20 cellular contexts compared by ENCODE assay signal in the genomic region with DNA sequence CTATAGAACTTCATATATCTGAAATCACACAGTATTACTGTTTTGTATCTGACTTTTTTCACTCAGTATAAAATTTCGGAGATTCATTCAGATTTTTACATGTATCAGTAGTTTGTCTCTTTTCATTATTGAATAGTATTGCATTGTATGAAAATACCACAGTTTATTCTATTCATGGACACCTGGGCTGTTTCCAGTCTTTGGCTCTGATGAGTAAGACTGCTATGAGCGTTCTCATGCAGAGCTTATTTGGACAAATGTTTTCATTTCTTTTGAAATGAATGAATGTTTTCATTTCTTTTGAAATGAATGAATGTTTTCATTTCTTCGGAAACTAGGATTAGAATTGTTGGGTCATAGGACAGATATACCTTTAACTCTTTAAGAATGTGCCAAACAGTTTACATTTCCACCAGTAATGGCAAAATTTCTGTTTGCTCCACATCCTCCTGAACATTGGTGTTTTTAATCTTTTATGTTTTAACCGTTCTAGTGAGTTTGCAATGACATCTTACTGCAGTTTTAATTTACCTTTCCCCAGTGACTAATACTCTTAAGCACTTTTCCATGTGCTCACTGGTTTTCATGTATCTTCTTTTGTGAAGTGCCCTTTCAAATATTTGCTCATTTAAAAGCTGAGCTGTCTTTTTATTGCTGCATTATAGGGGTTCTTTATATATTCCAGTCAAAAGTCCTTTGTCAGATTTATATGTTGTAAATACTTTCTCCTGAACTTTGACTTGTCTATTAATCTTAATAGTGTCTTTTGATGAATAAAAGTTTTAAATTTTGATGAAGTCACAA.
"Had no signal": no experiment of that assay in that cellular context is flagged by ENCODE, and none has a peak within 500 bp of the region (broad histone marks: within the 10 kb centered on the region; RNA-seq: fewer than 3 reads in every experiment).

No MANE protein-coding gene starts in this region.

- H3K27ac Mint-ChIP-seq: activated CD4-positive, alpha-beta T cell treated with anti-CD3 and anti-CD28 coated beads, Interleukin-2, amount 10 ng/mL, durations not matched to agents 7 days and 5 days; activated CD8-positive, alpha-beta memory T cell treated with anti-CD3 and anti-CD28 coated beads, Interleukin-2, amount 10 ng/mL, durations not matched to agents 7 days and 5 days; activated CD8-positive, alpha-beta T cell treated with anti-CD3 and anti-CD28 coated beads for 36 hours; activated naive CD4-positive, alpha-beta T cell treated with anti-CD3 and anti-CD28 coated beads, Interleukin-2, amount 50 U/mL, for 72 hours; natural killer cell treated with Interleukin-12 subunit alpha and Interleukin-12 subunit beta and Interleukin-15 and Interleukin-18, amount 100 ng/mL, for 72 hours; stimulated activated naive CD8-positive, alpha-beta T cell treated with anti-CD3 and anti-CD28 coated beads, Interleukin-15, Interleukin-2, amounts not matched to agents 100 ng/mL and 50 ng/mL, for 24 hours had no signal

- DNase-seq: activated CD4-positive, alpha-beta T cell treated with anti-CD3 and anti-CD28 coated beads, Interleukin-2, amount 10 ng/mL, durations not matched to agents 7 days and 5 days; activated CD8-positive, alpha-beta memory T cell treated with anti-CD3 and anti-CD28 coated beads, Interleukin-2, amount 10 ng/mL, durations not matched to agents 7 days and 5 days; activated CD8-positive, alpha-beta T cell treated with anti-CD3 and anti-CD28 coated beads for 36 hours; adrenal gland; effector memory CD4-positive, alpha-beta T cell; esophagus squamous epithelium; hippocampal formation; left ventricle myocardium inferior; midbrain; stimulated activated CD4-positive, alpha-beta T cell treated with anti-CD3 and anti-CD28 coated beads, Interleukin-12 subunit alpha, Interleukin-12 subunit beta, amount 100 ng/mL, for 4 hours; substantia nigra; thyroid gland; upper lobe of right lung had no signal

- H3K27me3 Mint-ChIP-seq: stimulated activated naive CD8-positive, alpha-beta T cell treated with anti-CD3 and anti-CD28 coated beads, Interleukin-15, Interleukin-2, amounts not matched to agents 100 ng/mL and 50 ng/mL, for 24 hours had no signal

- ATAC-seq: activated CD8-positive, alpha-beta memory T cell treated with anti-CD3 and anti-CD28 coated beads, Interleukin-2, amount 10 ng/mL, durations not matched to agents 7 days and 5 days; activated CD8-positive, alpha-beta T cell treated with anti-CD3 and anti-CD28 coated beads for 36 hours; natural killer cell treated with Interleukin-12 subunit alpha and Interleukin-12 subunit beta and Interleukin-15 and Interleukin-18, amount 100 ng/mL, for 72 hours; upper lobe of right lung had no signal

- H3K4me1 ChIP-seq: adrenal gland, ascending aorta, esophagus squamous epithelium, left ventricle myocardium inferior, right atrium auricular region, upper lobe of right lung had no signal

- H3K27ac ChIP-seq: adrenal gland, ascending aorta, esophagus squamous epithelium, left ventricle myocardium inferior, prostate gland, right atrium auricular region, SK-N-MC, thyroid gland, upper lobe of right lung had no signal

- H3K36me3 ChIP-seq: adrenal gland, ascending aorta, esophagus squamous epithelium, left ventricle myocardium inferior, prostate gland, right atrium auricular region, thyroid gland, upper lobe of right lung had no signal

- H3K36me3 Mint-ChIP-seq: activated CD8-positive, alpha-beta memory T cell treated with anti-CD3 and anti-CD28 coated beads, Interleukin-2, amount 10 ng/mL, durations not matched to agents 7 days and 5 days; activated naive CD4-positive, alpha-beta T cell treated with anti-CD3 and anti-CD28 coated beads, Interleukin-2, amount 50 U/mL, for 72 hours had no signal

- H3K9me3 Mint-ChIP-seq: activated CD4-positive, alpha-beta T cell treated with anti-CD3 and anti-CD28 coated beads, Interleukin-2, amount 10 ng/mL, durations not matched to agents 7 days and 5 days; activated CD8-positive, alpha-beta T cell treated with anti-CD3 and anti-CD28 coated beads for 36 hours; natural killer cell treated with Interleukin-12 subunit alpha and Interleukin-12 subunit beta and Interleukin-15 and Interleukin-18, amount 100 ng/mL, for 72 hours; stimulated activated naive CD8-positive, alpha-beta T cell treated with anti-CD3 and anti-CD28 coated beads, Interleukin-15, Interleukin-2, amounts not matched to agents 100 ng/mL and 50 ng/mL, for 24 hours had no signal

- H3K9me3 ChIP-seq: adrenal gland, ascending aorta, esophagus squamous epithelium, left ventricle myocardium inferior, prostate gland, right atrium auricular region, thyroid gland, upper lobe of right lung had no signal

- H3K4me1 Mint-ChIP-seq: activated CD4-positive, alpha-beta T cell treated with anti-CD3 and anti-CD28 coated beads, Interleukin-2, amount 10 ng/mL, durations not matched to agents 7 days and 5 days; activated CD8-positive, alpha-beta memory T cell treated with anti-CD3 and anti-CD28 coated beads, Interleukin-2, amount 10 ng/mL, durations not matched to agents 7 days and 5 days had no signal

- H3K4me3 ChIP-seq: adrenal gland, ascending aorta, esophagus squamous epithelium, left ventricle myocardium inferior, prostate gland, right atrium auricular region, SK-N-MC, thyroid gland, upper lobe of right lung had no signal

- H3K27me3 ChIP-seq: adrenal gland, ascending aorta, esophagus squamous epithelium, right atrium auricular region, thyroid gland, upper lobe of right lung had no signal

- H3K4me3 Mint-ChIP-seq: activated CD4-positive, alpha-beta T cell treated with anti-CD3 and anti-CD28 coated beads, Interleukin-2, amount 10 ng/mL, durations not matched to agents 7 days and 5 days; activated CD8-positive, alpha-beta memory T cell treated with anti-CD3 and anti-CD28 coated beads, Interleukin-2, amount 10 ng/mL, durations not matched to agents 7 days and 5 days; activated CD8-positive, alpha-beta T cell treated with anti-CD3 and anti-CD28 coated beads for 36 hours; natural killer cell treated with Interleukin-12 subunit alpha and Interleukin-12 subunit beta and Interleukin-15 and Interleukin-18, amount 100 ng/mL, for 72 hours; stimulated activated naive CD8-positive, alpha-beta T cell treated with anti-CD3 and anti-CD28 coated beads, Interleukin-15, Interleukin-2, amounts not matched to agents 100 ng/mL and 50 ng/mL, for 24 hours had no signal
